In genomic region chrX:136259543-136259942, GRCh38 we compare ENCODE assay signal across 9 cellular contexts. TPM values are rescaled to one million over a fixed set of nuclear protein-coding genes. Genes with fewer than 3 reads are reported as not detected.
A peak's percentile ranks its signal among the peaks of the same experiment; 100 is the strongest.
DNase-seq lines count a peak whose midpoint lies in the region; ATAC-seq and TF ChIP-seq lines count a peak whose summit lies in the region.
"Had no signal": no experiment of that assay in that cellular context is flagged by ENCODE, and none has a peak within 500 bp of the region (broad histone marks: within the 10 kb centered on the region; RNA-seq: fewer than 3 reads in every experiment).

No MANE protein-coding gene starts in this region.

- BruUV-seq in PC-3 (replicated peaks; lab: Mats Ljungman, UMichigan): no TSS peak

- H3K27me3 Mint-ChIP-seq in CD4-positive, alpha-beta T cell: no peaks in the 10 kb centered on the region
- H3K27me3 Mint-ChIP-seq in natural killer cell (ENCODE audit: low read depth in 2 of 2): peaks cover 0 to 11% of the 10 kb centered on the region in 2 donors

- H3K9me2 ChIP-seq in PC-3 (replicated peaks; ENCODE audit: low read length): no peaks in the 10 kb centered on the region

- no peak overlapping the region for H3K4me3 Mint-ChIP-seq in CD4-positive, alpha-beta T cell
- H3K4me3 Mint-ChIP-seq in natural killer cell: no peak overlapping the region

- H3K4me1 ChIP-seq in PC-3 (ENCODE audit: insufficient read depth, low read length): peaks cover 32% of the 10 kb centered on the region

- peaks cover 9% of the 10 kb centered on the region for H3K4me1 Mint-ChIP-seq in CD4-positive, alpha-beta T cell (ENCODE audit: low read depth)
- H3K4me1 Mint-ChIP-seq in natural killer cell: peaks cover 11 to 14% of the 10 kb centered on the region in 2 donors

- no peak overlapping the region for H3K27ac ChIP-seq in CD4-positive, alpha-beta T cell (ENCODE audit: low read depth, low read length)
- H3K27ac ChIP-seq in PC-3 (ENCODE audit: low read length): no peak overlapping the region

- TF ChIP-seq CTCF in CD4-positive, alpha-beta T cell (IDR thresholded peaks at IDR 0.05): no peak
- TF ChIP-seq CTCF in PC-3 (conservative IDR thresholded peaks at IDR 0.05; ENCODE audit: low read depth, low read length) (no peak), natural killer cell (IDR thresholded peaks at IDR 0.05) (no peak)

- no peak for DNase-seq in CD4-positive, alpha-beta T cell
- DNase-seq in PC-3: no peak
- peak; percentile 38 for DNase-seq in dedifferentiated amniotic fluid mesenchymal stem cell (ENCODE audit: extremely low spot score)
- DNase-seq in natural killer cell: no peak
- DNase-seq in HUDEP-2 (lab: John Stamatoyannopoulos, UW; ENCODE audit: unreplicated experiment in 76 of 76): no peak
- DNase-seq in MV-4-11 (lab: John Stamatoyannopoulos, UW): no peak
- no peak for DNase-seq in H7
- DNase-seq: NCI-H2171 had no signal

- no peaks in the 10 kb centered on the region for H3K9me3 ChIP-seq in CD4-positive, alpha-beta T cell (ENCODE audit: control insufficient read depth, low read length)
- H3K9me3 ChIP-seq in PC-3 (ENCODE audit: low read length): no peaks in the 10 kb centered on the region

- H3K9me3 Mint-ChIP-seq in CD4-positive, alpha-beta T cell: no peaks in the 10 kb centered on the region
- H3K9me3 Mint-ChIP-seq in natural killer cell: no peaks in the 10 kb centered on the region

- H3K36me3 ChIP-seq in PC-3 (ENCODE audit: low read depth, low read length) (no peaks in the 10 kb centered on the region), H7 (replicated peaks; ENCODE audit: control insufficient read depth, insufficient read depth, low read length) (no peaks in the 10 kb centered on the region)

- H3K27ac Mint-ChIP-seq in CD4-positive, alpha-beta T cell: no peak overlapping the region
- no peak overlapping the region for H3K27ac Mint-ChIP-seq in natural killer cell

- no peak overlapping the region for H3K4me2 ChIP-seq in PC-3 (ENCODE audit: low read length)

- H3K36me3 Mint-ChIP-seq in CD4-positive, alpha-beta T cell (ENCODE audit: low read depth): no peaks in the 10 kb centered on the region
- no peaks in the 10 kb centered on the region for H3K36me3 Mint-ChIP-seq in natural killer cell

- peak; percentile 39 for ATAC-seq in CD4-positive, alpha-beta T cell (ENCODE audit: poor library complexity)
- ATAC-seq in PC-3 (no peak), natural killer cell (peak in 2 of 3 donors; percentile 55 to 57), HG03520 (IDR thresholded peaks at IDR 0.05; ENCODE audit: unreplicated experiment) (no peak)

- no peaks in the 10 kb centered on the region for H3F3A ChIP-seq in PC-3 (ENCODE audit: low read length, unreplicated experiment)

- CTCF ChIA-PET in CD4-positive, alpha-beta T cell (lab: Charles Lee): no interaction called here
- CTCF ChIA-PET in PC-3 (lab: Charles Lee): no interaction called here

- H3K4me3 ChIP-seq in PC-3 (ENCODE audit: low read length): no peak overlapping the region
- no peak overlapping the region for H3K4me3 ChIP-seq in H7 (ENCODE audit: insufficient read depth, low read depth, low read length)

- no peak overlapping the region for H3K9ac ChIP-seq in PC-3 (ENCODE audit: low read length)

- POLR2A ChIA-PET in CD4-positive, alpha-beta T cell (lab: Charles Lee): no interaction called here
- POLR2A ChIA-PET in PC-3 (lab: Charles Lee; ENCODE audit: unreplicated experiment): no interaction called here

- H2AFZ ChIP-seq in PC-3 (ENCODE audit: low read length): peak overlapping the region; percentile 30; the same call in 1 of the 2 replicates

- H3K27me3 ChIP-seq in CD4-positive, alpha-beta T cell (ENCODE audit: control insufficient read depth, insufficient read depth, low read length): no peaks in the 10 kb centered on the region
- H3K27me3 ChIP-seq in PC-3 (ENCODE audit: low read length): no peaks in the 10 kb centered on the region
- H3K27me3 ChIP-seq in H7 (ENCODE audit: control insufficient read depth, insufficient read depth, low read length): no peaks in the 10 kb centered on the region

- H3K79me2 ChIP-seq in PC-3 (ENCODE audit: low read length): no peaks in the 10 kb centered on the region

- intact Hi-C loops in CD4-positive, alpha-beta T cell (cut with DNase I, micrococcal nuclease): loop anchor here in 1 of 2 experiments (10.0 kb wide), 1 partner anchor 235 kb away; the partner anchor contains the start of gene HTATSF1
- intact Hi-C loops in PC-3 (cut with micrococcal nuclease) (no loop called here), natural killer cell (cut with micrococcal nuclease) (no loop called here)

- no peaks in the 10 kb centered on the region for H4K20me1 ChIP-seq in PC-3 (ENCODE audit: low read length)

RNA-seq across cellular contexts. Expression of gene MAP7D3, which starts 8.3 kb away (rescaled TPM):
- 1 to 10 TPM; 3.2 to 3.7 TPM for total RNA-seq in CD4-positive, alpha-beta T cell
- total RNA-seq in PC-3 (2014; rRNA removed) (0.40 and 0.69 TPM in 2 replicates), natural killer cell (1 to 10 TPM; 5.6 to 6.1 (median 5.7) TPM)
- 7.6 and 11.5 TPM in 2 replicates for total RNA-seq in H7 (2014; rRNA removed; shearing (Covaris generic))

RNA-seq across cellular contexts. Expression of gene ADGRG4, which starts 41.2 kb away (rescaled TPM):
- not detected for total RNA-seq in CD4-positive, alpha-beta T cell
- total RNA-seq in PC-3 (2014; rRNA removed) (not detected in 2 replicates), natural killer cell (not detected)
- not detected in 2 replicates for total RNA-seq in H7 (2014; rRNA removed; shearing (Covaris generic))

Comparison
In these comparisons a context has a peak if more than half of its experiments do, and no peak if none do; other contexts are left out.
1. ATAC-seq: peak in CD4-positive, alpha-beta T cell (single experiment) and natural killer cell (2 of 3); none in PC-3 (single experiment) and HG03520 (single experiment).